ENCODE assay signal across 11 cellular contexts in genomic region chr19:40907968-40908735, GRCh38. TPM values are rescaled to one million over a fixed set of nuclear protein-coding genes. Genes with fewer than 3 reads are reported as not detected.
A peak's percentile ranks its signal among the peaks of the same experiment; 100 is the strongest.
DNase-seq lines count a peak whose midpoint lies in the region; ATAC-seq lines count a peak whose summit lies in the region.
"Had no signal": no experiment of that assay in that cellular context is flagged by ENCODE, and none has a peak within 500 bp of the region (broad histone marks: within the 10 kb centered on the region; RNA-seq: fewer than 3 reads in every experiment).

No MANE protein-coding gene starts in this region.

- H3K36me3 Mint-ChIP-seq in CD4-positive, alpha-beta memory T cell = peaks cover 1 to 4% of the 10 kb centered on the region in 2 donors
- no peaks in the 10 kb centered on the region for H3K36me3 Mint-ChIP-seq in T-helper 2 cell treated with Interferon-gamma antibody and Interleukin-4, amounts not matched to agents 5 μg/mL and 100 μg/mL, for 36 hours (ENCODE audit: low read depth)
- peaks cover 6% of the 10 kb centered on the region for H3K36me3 Mint-ChIP-seq in activated naive CD8-positive, alpha-beta T cell

- DNase-seq in CD4-positive, alpha-beta memory T cell = peak; percentile 14 to 57 (median 42)
- no peak for DNase-seq in T-helper 2 cell treated with Interferon-gamma antibody and Interleukin-4, amounts not matched to agents 5 μg/mL and 100 μg/mL, for 36 hours (ENCODE audit: low spot score)
- DNase-seq in sciatic nerve (ENCODE audit: low spot score) = peak; percentile 68
- DNase-seq in midbrain (lab: John Stamatoyannopoulos, UW) = no peak
- DNase-seq in NAMALWA (ENCODE audit: low spot score) = no peak
- no peak for DNase-seq in Ammon's horn (ENCODE audit: low spot score)

- ATAC-seq in sciatic nerve = no peak
- ATAC-seq in HG02973 (IDR thresholded peaks at IDR 0.05; ENCODE audit: unreplicated experiment) = no peak
- ATAC-seq: Panc1 had no signal

- CTCF ChIA-PET in CD4-positive, alpha-beta memory T cell (lab: Charles Lee; ENCODE audit: partially characterized antibody) = interaction anchor here (0.6 kb wide), 1 partner anchor 1138 kb away, joined by 3 read pairs; no protein-coding TSS in a partner anchor

- POLR2A ChIA-PET in CD4-positive, alpha-beta memory T cell (lab: Charles Lee; ENCODE audit: partially characterized antibody) = interaction anchor here (1.1 to 1.2 kb wide), 3 partner anchors 62 to 245 kb away, joined by 3 to 4 read pairs (median 4); no protein-coding TSS in a partner anchor

- H3K27me3 Mint-ChIP-seq in CD4-positive, alpha-beta memory T cell = peaks cover 12 to 21% of the 10 kb centered on the region in 2 donors
- H3K27me3 Mint-ChIP-seq in T-helper 2 cell treated with Interferon-gamma antibody and Interleukin-4, amounts not matched to agents 5 μg/mL and 100 μg/mL, for 36 hours (ENCODE audit: low read depth) = peaks cover 16% of the 10 kb centered on the region
- no peaks in the 10 kb centered on the region for H3K27me3 Mint-ChIP-seq in activated naive CD8-positive, alpha-beta T cell

- no peak overlapping the region for H3K27ac ChIP-seq in CD4-positive, alpha-beta memory T cell (ENCODE audit: low read depth, low read length)
- H3K27ac ChIP-seq: BLaER1 treated with 17β-estradiol and CSF1 and Interleukin-3, amounts not matched to agents 10 nM and 100 nM had no signal

- no peaks in the 10 kb centered on the region for H3K36me3 ChIP-seq in CD4-positive, alpha-beta memory T cell (ENCODE audit: insufficient read depth, low read length)
- H3K36me3 ChIP-seq: BLaER1 treated with 17β-estradiol and CSF1 and Interleukin-3, amounts not matched to agents 10 nM and 100 nM had no signal

- H3K27ac Mint-ChIP-seq in CD4-positive, alpha-beta memory T cell = peak overlapping the region in 3 of 7 donors; percentile 72 to 94 (median 79)
- H3K27ac Mint-ChIP-seq in T-helper 2 cell treated with Interferon-gamma antibody and Interleukin-4, amounts not matched to agents 5 μg/mL and 100 μg/mL, for 36 hours = no peak overlapping the region
- H3K27ac Mint-ChIP-seq in activated naive CD8-positive, alpha-beta T cell = peak overlapping the region; percentile 61

- H3K9me3 ChIP-seq in CD4-positive, alpha-beta memory T cell (ENCODE audit: control insufficient read depth in 1 of 2, low read length in 2 of 2) = no peaks in the 10 kb centered on the region

- intact Hi-C loops in CD4-positive, alpha-beta memory T cell (cut with micrococcal nuclease) = no loop called here
- intact Hi-C loops in sciatic nerve (cut with DNase I) = no loop called here

- peaks cover 10 to 18% (median 15%) of the 10 kb centered on the region in 4 donors for H3K4me1 Mint-ChIP-seq in CD4-positive, alpha-beta memory T cell
- peaks cover 1% of the 10 kb centered on the region for H3K4me1 Mint-ChIP-seq in T-helper 2 cell treated with Interferon-gamma antibody and Interleukin-4, amounts not matched to agents 5 μg/mL and 100 μg/mL, for 36 hours (ENCODE audit: low read depth)
- H3K4me1 Mint-ChIP-seq in activated naive CD8-positive, alpha-beta T cell (ENCODE audit: low read depth) = peaks cover 16% of the 10 kb centered on the region
- H3K4me1 Mint-ChIP-seq: neural crest cell had no signal

- peak overlapping the region in 1 of 2 donors; percentile 20 for H3K4me3 ChIP-seq in CD4-positive, alpha-beta memory T cell (ENCODE audit: low read length in 2 of 2)
- H3K4me3 ChIP-seq: BLaER1 treated with 17β-estradiol and CSF1 and Interleukin-3, amounts not matched to agents 10 nM and 100 nM had no signal

- peak overlapping the region; percentile 51 to 89 (median 84) for H3K4me3 Mint-ChIP-seq in CD4-positive, alpha-beta memory T cell
- peak overlapping the region; percentile 42 for H3K4me3 Mint-ChIP-seq in T-helper 2 cell treated with Interferon-gamma antibody and Interleukin-4, amounts not matched to agents 5 μg/mL and 100 μg/mL, for 36 hours
- peak overlapping the region; percentile 84 for H3K4me3 Mint-ChIP-seq in activated naive CD8-positive, alpha-beta T cell
- H3K4me3 Mint-ChIP-seq: neural crest cell had no signal

- no peaks in the 10 kb centered on the region for H3K27me3 ChIP-seq in CD4-positive, alpha-beta memory T cell (ENCODE audit: insufficient read depth, low read length)
- H3K27me3 ChIP-seq: BLaER1 treated with 17β-estradiol and CSF1 and Interleukin-3, amounts not matched to agents 10 nM and 100 nM had no signal

- H3K9me3 Mint-ChIP-seq in CD4-positive, alpha-beta memory T cell = peaks cover 0 to 9% (median 0%) of the 10 kb centered on the region in 8 donors
- no peaks in the 10 kb centered on the region for H3K9me3 Mint-ChIP-seq in T-helper 2 cell treated with Interferon-gamma antibody and Interleukin-4, amounts not matched to agents 5 μg/mL and 100 μg/mL, for 36 hours
- H3K9me3 Mint-ChIP-seq in activated naive CD8-positive, alpha-beta T cell (ENCODE audit: low read depth) = no peaks in the 10 kb centered on the region

- H3K4me1 ChIP-seq in CD4-positive, alpha-beta memory T cell (ENCODE audit: insufficient read depth, low read length) = peaks cover 14% of the 10 kb centered on the region

RNA-seq across cellular contexts. Expression of gene CYP2A7, which starts 26.1 kb away (rescaled TPM):
- not detected for total RNA-seq in CD4-positive, alpha-beta memory T cell
- not detected for polyA plus RNA-seq in CD4-positive, alpha-beta memory T cell
- not detected for total RNA-seq in sciatic nerve
- total RNA-seq: neural crest cell had no signal

RNA-seq across cellular contexts. Expression of gene CYP2A6, which starts 57.9 kb away (rescaled TPM):
- under 1 TPM in 1 of 2 experiments, not detected in 1; 0.23 TPM for total RNA-seq in CD4-positive, alpha-beta memory T cell
- polyA plus RNA-seq in CD4-positive, alpha-beta memory T cell = not detected
- not detected for total RNA-seq in sciatic nerve
- total RNA-seq: neural crest cell had no signal

Comparison
In these comparisons a context has a peak if more than half of its experiments do, and no peak if none do; other contexts are left out.
1. DNase-seq: peak in CD4-positive, alpha-beta memory T cell (5 of 5) and sciatic nerve (single experiment); none in T-helper 2 cell treated with Interferon-gamma antibody and Interleukin-4, amounts not matched to agents 5 μg/mL and 100 μg/mL, for 36 hours (single experiment), midbrain (single experiment), NAMALWA (single experiment) and Ammon's horn (single experiment).
2. Peak in every context shown above with its lines, with median percentiles within 50 percentile points of each other: H3K4me3 Mint-ChIP-seq.